Comparison of ENCODE assay signal across 8 cellular contexts in genomic region chr16:67164599-67165061, GRCh38. TPM values are rescaled to one million over a fixed set of nuclear protein-coding genes. Genes with fewer than 3 reads are reported as not detected.
A peak's percentile ranks its signal among the peaks of the same experiment; 100 is the strongest.
DNase-seq lines count a peak whose midpoint lies in the region; ATAC-seq, FAIRE-seq and TF ChIP-seq lines count a peak whose summit lies in the region.

TSS of gene HSF4 (plus strand) at chr16:67164745. CDS start at chr16:67164812, 67 bp downstream.

- no peaks in the 10 kb centered on the region for H3K9me3 ChIP-seq in keratinocyte (ENCODE audit: control insufficient read depth, low read depth, low read length)

- dilution Hi-C loops in keratinocyte (cut with MboI; ENCODE audit: extremely low pct_ligation_motif_present, low sequenced_read_pairs), result no loop called here

- peak; percentile 81 for DNase-seq in AG08396 (ENCODE audit: low spot score)
- no peak for DNase-seq in HL-60 (ENCODE audit: low read depth in 1 of 2, low spot score in 1 of 2)
- DNase-seq in astrocyte of the cerebellum (ENCODE audit: low read depth), result no peak
- DNase-seq in keratinocyte (ENCODE audit: low read depth, low spot score), result no peak
- DNase-seq in stimulated activated effector memory CD8-positive, alpha-beta T cell treated with anti-CD3 and anti-CD28 coated beads, Interleukin-12 subunit alpha, Interleukin-12 subunit beta, amount 100 ng/mL, for 72 hours (ENCODE audit: low spot score in 2 of 2), result no peak
- no peak for DNase-seq in cortex of kidney (lab: John Stamatoyannopoulos, UW)
- DNase-seq in cerebellar nuclear complex (lab: John Stamatoyannopoulos, UW), result no peak

- no peaks in the 10 kb centered on the region for H3K79me2 ChIP-seq in keratinocyte (ENCODE audit: control insufficient read depth, insufficient read depth, low read length)

- peak within 1 kb of the TSS; percentile 32 for H3K4me3 ChIP-seq in HL-60 (replicated peaks; ENCODE audit: insufficient read depth, low read length)
- H3K4me3 ChIP-seq in astrocyte of the cerebellum (ENCODE audit: low read depth, low read length), result peak within 1 kb of the TSS; percentile 18
- peak within 1 kb of the TSS in 2 of 3 experiments; percentile 16 to 56 for H3K4me3 ChIP-seq in keratinocyte (ENCODE audit: control insufficient read depth in 2 of 3, extremely low read depth in 1 of 3, insufficient read depth in 2 of 3, low read depth in 1 of 3, low read length in 3 of 3)

- H2AFZ ChIP-seq in keratinocyte (ENCODE audit: control insufficient read depth, low read length), result peak within 1 kb of the TSS; percentile 36

- H3K27ac ChIP-seq in HL-60 (replicated peaks) (no peak within 1 kb of the TSS), keratinocyte (ENCODE audit: control insufficient read depth, insufficient read depth, low read length) (no peak within 1 kb of the TSS)

- peak; percentile 0 for ATAC-seq in stimulated activated effector memory CD8-positive, alpha-beta T cell treated with anti-CD3 and anti-CD28 coated beads, Interleukin-12 subunit alpha, Interleukin-12 subunit beta, amount 100 ng/mL, for 72 hours
- no peak for ATAC-seq in HG03108 (IDR thresholded peaks at IDR 0.05; ENCODE audit: unreplicated experiment)

- H4K20me1 ChIP-seq in keratinocyte (ENCODE audit: control insufficient read depth, extremely low read depth, insufficient read depth, low read length), result no peaks in the 10 kb centered on the region

- in situ Hi-C loops in astrocyte of the cerebellum (cut with HindIII; ENCODE audit: low sequenced_read_pairs), result no loop called here

- H3K27me3 ChIP-seq in HL-60 (ENCODE audit: insufficient read depth, poor library complexity, severe bottlenecking) (peaks cover 55% of the 10 kb centered on the region), keratinocyte (ENCODE audit: control insufficient read depth, extremely low read depth, insufficient read depth, low read length) (peaks cover 7% of the 10 kb centered on the region)

- no peak for FAIRE-seq in keratinocyte (lab: Jason Lieb, UNC)

- TF ChIP-seq CTCF in HL-60 (IDR thresholded peaks at IDR 0.05; ENCODE audit: insufficient read depth, low read length) (no peak), astrocyte of the cerebellum (IDR thresholded peaks at IDR 0.05; ENCODE audit: low read depth, low read length, missing control alignments) (no peak), keratinocyte (optimal IDR thresholded peaks at IDR 0.05 in 1 of 3, IDR thresholded peaks at IDR 0.05 in 1 of 3, conservative IDR thresholded peaks at IDR 0.05 in 1 of 3; ENCODE audit: extremely low read depth in 1 of 3, insufficient read depth in 2 of 3, low read length in 3 of 3) (no peak)

- no peaks in the 10 kb centered on the region for H3K9me3 Mint-ChIP-seq in stimulated activated effector memory CD8-positive, alpha-beta T cell treated with anti-CD3 and anti-CD28 coated beads, Interleukin-12 subunit alpha, Interleukin-12 subunit beta, amount 100 ng/mL, for 72 hours

- H3K4me3 Mint-ChIP-seq in stimulated activated effector memory CD8-positive, alpha-beta T cell treated with anti-CD3 and anti-CD28 coated beads, Interleukin-12 subunit alpha, Interleukin-12 subunit beta, amount 100 ng/mL, for 72 hours, result peak within 1 kb of the TSS; percentile 95

- peaks cover 67% of the 10 kb centered on the region for H3K4me1 Mint-ChIP-seq in stimulated activated effector memory CD8-positive, alpha-beta T cell treated with anti-CD3 and anti-CD28 coated beads, Interleukin-12 subunit alpha, Interleukin-12 subunit beta, amount 100 ng/mL, for 72 hours

- no peaks in the 10 kb centered on the region for H3K9me1 ChIP-seq in keratinocyte (ENCODE audit: control insufficient read depth, extremely low read depth, insufficient read depth, low read length)

- no peaks in the 10 kb centered on the region for H3K36me3 ChIP-seq in keratinocyte (ENCODE audit: control insufficient read depth in 2 of 2, extremely low read depth in 1 of 2, insufficient read depth in 2 of 2, low read length in 2 of 2)

- H3K36me3 Mint-ChIP-seq in stimulated activated effector memory CD8-positive, alpha-beta T cell treated with anti-CD3 and anti-CD28 coated beads, Interleukin-12 subunit alpha, Interleukin-12 subunit beta, amount 100 ng/mL, for 72 hours, result peaks cover 58% of the 10 kb centered on the region

- peak within 1 kb of the TSS; percentile 74 for H3K27ac Mint-ChIP-seq in stimulated activated effector memory CD8-positive, alpha-beta T cell treated with anti-CD3 and anti-CD28 coated beads, Interleukin-12 subunit alpha, Interleukin-12 subunit beta, amount 100 ng/mL, for 72 hours

- H3K9ac ChIP-seq in keratinocyte (ENCODE audit: control insufficient read depth, extremely low read depth, insufficient read depth, low read length), result no peak within 1 kb of the TSS

- peaks cover 25% of the 10 kb centered on the region for H3K4me1 ChIP-seq in keratinocyte (ENCODE audit: control insufficient read depth, extremely low read depth, insufficient read depth, low read length)

- peak within 1 kb of the TSS; percentile 65 for H3K4me2 ChIP-seq in keratinocyte (ENCODE audit: control insufficient read depth, extremely low read depth, insufficient read depth, low read depth, low read length)

RNA-seq across cellular contexts. Expression of gene HSF4, which starts in this region (rescaled TPM):
- 4.3 to 10.7 TPM (median 4.9 TPM) in 3 replicates for polyA plus RNA-seq in keratinocyte
- polyA plus RNA-seq in keratinocyte (2011; ENCODE audit: low read depth), result 7.2 TPM
- 0.69 and 0.79 TPM in 2 replicates for polyA plus RNA-seq in keratinocyte (2011; cell fraction: cytosol; rRNA removed)
- 63.1 and 85.5 TPM in 2 replicates for polyA plus RNA-seq in keratinocyte (2011; cell fraction: nucleus; rRNA removed)
- polyA plus RNA-seq in keratinocyte (2012; ENCODE audit: low replicate concordance), result 5.2 and 10.5 TPM in 2 replicates
- polyA minus RNA-seq in keratinocyte, result 3.3 to 6.5 TPM (median 3.7 TPM) in 3 replicates
- polyA minus RNA-seq in keratinocyte (2011; cell fraction: cytosol; rRNA and poly(A)+ RNA removed), result 5.0 TPM
- polyA minus RNA-seq in keratinocyte (2011; cell fraction: nucleus; rRNA and poly(A)+ RNA removed), result 5.1 and 7.1 TPM in 2 replicates
